ENCODE assay signal across 11 cellular contexts in the genomic region with DNA sequence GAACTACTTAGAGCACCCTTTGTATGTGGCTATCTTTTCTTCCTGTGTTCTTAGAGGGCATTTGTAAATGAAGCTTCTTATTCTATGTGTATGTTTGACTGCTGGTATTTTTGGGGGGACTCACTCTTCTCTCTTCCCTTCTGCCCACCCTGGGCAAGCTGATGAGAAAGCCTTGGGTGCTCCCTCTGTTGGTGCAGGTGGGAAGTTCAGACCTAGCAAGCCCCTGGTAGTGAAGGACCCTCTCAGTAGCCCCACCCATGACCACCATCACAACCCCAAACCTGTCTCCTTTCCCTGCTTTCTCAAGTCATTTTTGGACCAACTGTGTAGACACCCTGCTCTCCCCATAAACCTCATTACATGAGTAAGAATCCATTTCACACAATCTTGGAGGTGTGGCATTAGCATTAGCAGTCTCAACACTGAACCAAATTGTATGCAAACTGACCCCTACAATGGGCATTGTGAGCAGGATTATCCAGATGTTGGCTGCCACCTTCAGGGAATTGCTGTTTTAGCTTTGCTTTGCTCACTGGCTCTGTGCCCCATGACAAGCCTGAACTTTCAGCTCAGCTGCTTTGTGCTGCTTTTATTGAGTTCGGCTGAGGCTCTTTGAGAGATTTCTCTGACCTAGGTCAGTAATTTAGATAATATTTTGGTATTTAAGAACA. TPM values are rescaled to one million over a fixed set of nuclear protein-coding genes. Genes with fewer than 3 reads are reported as not detected.
DNase-seq lines count a peak whose midpoint lies in the region; ATAC-seq and TF ChIP-seq lines count a peak whose summit lies in the region.
"Had no signal": no experiment of that assay in that cellular context is flagged by ENCODE, and none has a peak within 500 bp of the region (broad histone marks: within the 10 kb centered on the region; RNA-seq: fewer than 3 reads in every experiment).

No MANE protein-coding gene starts in this region.

- POLR2A ChIA-PET in naive thymus-derived CD4-positive, alpha-beta T cell (lab: Charles Lee), result no interaction called here

- H3K56ac ChIP-seq in mesendoderm (ENCODE audit: low read length), result no peak overlapping the region

- no peak overlapping the region for H3K23ac ChIP-seq in mesendoderm (ENCODE audit: low read length)

- H3K4me3 ChIP-seq in HAP-1 (no peak overlapping the region), mesendoderm (ENCODE audit: low read length) (no peak overlapping the region)
- H3K4me3 ChIP-seq in naive thymus-derived CD4-positive, alpha-beta T cell (ENCODE audit: low read length), result no peak overlapping the region

- H4K8ac ChIP-seq in mesendoderm (ENCODE audit: low read depth, low read length), result no peak overlapping the region

- CTCF ChIA-PET in naive thymus-derived CD4-positive, alpha-beta T cell (lab: Charles Lee), result no interaction called here

- DNase-seq in HAP-1 (ENCODE audit: low spot score in 2 of 2), result peak; percentile 27 to 59
- peak; percentile 37 for DNase-seq in SK-MEL-5 (ENCODE audit: low read depth, low spot score)
- peak; percentile 75 for DNase-seq in mesendoderm
- DNase-seq in naive thymus-derived CD4-positive, alpha-beta T cell, result no peak
- no peak for DNase-seq in activated CD4-positive, alpha-beta T cell treated with anti-CD3 and anti-CD28 coated beads, Interleukin-2, amount 50 U/mL, for 1 hour
- no peak for DNase-seq in activated CD8-positive, alpha-beta memory T cell treated with anti-CD3 and anti-CD28 coated beads for 24 hours
- DNase-seq: activated CD4-positive, alpha-beta T cell treated with anti-CD3 and anti-CD28 coated beads for 48 hours; NCI-H1092 treated with DMSO at 0.1 percent for 48 hours had no signal

- peak; percentile 72 for TF ChIP-seq CTCF in GM12872 (IDR thresholded peaks at IDR 0.05; ENCODE audit: insufficient read depth, low read depth, low read length)

- no peak overlapping the region for H4K5ac ChIP-seq in mesendoderm (ENCODE audit: low read length)

- intact Hi-C loops in naive thymus-derived CD4-positive, alpha-beta T cell (cut with micrococcal nuclease), result loop anchor here in 1 of 2 donors (10.0 kb wide), 1 partner anchor 375 kb away; a partner anchor contains a TSS

- no peak overlapping the region for H3K9ac ChIP-seq in mesendoderm (ENCODE audit: low read length)

- H3K9me3 Mint-ChIP-seq in naive thymus-derived CD4-positive, alpha-beta T cell, result peaks cover 0 to 3% (median 0%) of the 10 kb centered on the region in 11 donors

- no peak overlapping the region for H3K4me3 Mint-ChIP-seq in naive thymus-derived CD4-positive, alpha-beta T cell

- H3K27me3 ChIP-seq in HAP-1 (ENCODE audit: low read depth), result no peaks in the 10 kb centered on the region
- H3K27me3 ChIP-seq in mesendoderm (ENCODE audit: insufficient read depth, low read length, poor library complexity), result no peaks in the 10 kb centered on the region
- no peaks in the 10 kb centered on the region for H3K27me3 ChIP-seq in naive thymus-derived CD4-positive, alpha-beta T cell (ENCODE audit: control insufficient read depth in 2 of 2, insufficient read depth in 2 of 2, low read length in 2 of 2)

- no peaks in the 10 kb centered on the region for H3K79me2 ChIP-seq in mesendoderm (ENCODE audit: control insufficient read depth, insufficient read depth, low read length)

- H3K27ac ChIP-seq in mesendoderm (ENCODE audit: low read depth, low read length), result no peak overlapping the region
- H3K27ac ChIP-seq in naive thymus-derived CD4-positive, alpha-beta T cell (ENCODE audit: low read depth, low read length), result no peak overlapping the region
- H3K27ac ChIP-seq: epithelial cell of prostate had no signal

- no peak overlapping the region for H2BK5ac ChIP-seq in mesendoderm (ENCODE audit: low read length)

- H3K36me3 ChIP-seq in HAP-1 (replicated peaks) (no peaks in the 10 kb centered on the region), mesendoderm (ENCODE audit: control insufficient read depth, insufficient read depth, low read length) (no peaks in the 10 kb centered on the region)
- no peaks in the 10 kb centered on the region for H3K36me3 ChIP-seq in naive thymus-derived CD4-positive, alpha-beta T cell (ENCODE audit: control insufficient read depth in 2 of 3, insufficient read depth in 3 of 3, low read length in 3 of 3)

- H3K4me2 ChIP-seq in mesendoderm (ENCODE audit: low read length), result no peak overlapping the region

- no peak overlapping the region for H3K4ac ChIP-seq in mesendoderm (ENCODE audit: low read depth, low read length)

- H3K9me3 ChIP-seq in HAP-1, result no peaks in the 10 kb centered on the region
- H3K9me3 ChIP-seq in naive thymus-derived CD4-positive, alpha-beta T cell (ENCODE audit: control insufficient read depth in 2 of 3, low read length in 3 of 3), result no peaks in the 10 kb centered on the region

- no peak overlapping the region for H3K18ac ChIP-seq in mesendoderm (ENCODE audit: low read length)

- peaks cover 0 to 4% (median 0%) of the 10 kb centered on the region in 5 donors for H3K36me3 Mint-ChIP-seq in naive thymus-derived CD4-positive, alpha-beta T cell

- H2BK120ac ChIP-seq in mesendoderm (ENCODE audit: low read depth, low read length), result no peak overlapping the region

- ATAC-seq in naive thymus-derived CD4-positive, alpha-beta T cell, result no peak
- ATAC-seq in GM19324 (IDR thresholded peaks at IDR 0.05; ENCODE audit: low FRiP score, unreplicated experiment), result no peak

- no peak overlapping the region for H2BK15ac ChIP-seq in mesendoderm (replicated peaks; ENCODE audit: low read depth)

- H3K4me1 ChIP-seq in HAP-1 (peaks cover 4% of the 10 kb centered on the region), mesendoderm (ENCODE audit: control insufficient read depth, low read depth, low read length) (peaks cover 2% of the 10 kb centered on the region)
- H3K4me1 ChIP-seq in naive thymus-derived CD4-positive, alpha-beta T cell (ENCODE audit: control insufficient read depth in 2 of 2, insufficient read depth in 2 of 2, low read length in 2 of 2), result no peaks in the 10 kb centered on the region

- H3K27me3 Mint-ChIP-seq in naive thymus-derived CD4-positive, alpha-beta T cell, result peaks cover 21 to 62% (median 45%) of the 10 kb centered on the region in 5 donors

- H2AK5ac ChIP-seq in mesendoderm (ENCODE audit: low read length), result no peak overlapping the region

- no CpG with 5 or more reads among the region's 1 CpG for WGBS in mesendoderm (ENCODE audit: extremely low coverage, insufficient coverage, low lambda C conversion rate)

- in situ Hi-C loops in HAP-1 (cut with MboI; ENCODE audit: low sequenced_read_pairs), result no loop called here
- in situ Hi-C loops in SK-MEL-5 (cut with HindIII; ENCODE audit: low pct_unique_long_range_greater_than_20kb, low sequenced_read_pairs), result no loop called here

- peaks cover 0 to 2% (median 0%) of the 10 kb centered on the region in 7 donors for H3K4me1 Mint-ChIP-seq in naive thymus-derived CD4-positive, alpha-beta T cell

- no peak overlapping the region for H3K27ac Mint-ChIP-seq in naive thymus-derived CD4-positive, alpha-beta T cell

- H3K79me1 ChIP-seq in mesendoderm (ENCODE audit: low read length), result no peaks in the 10 kb centered on the region

RNA-seq across cellular contexts. Expression of a gene that starts 27.9 kb away (rescaled TPM):
- total RNA-seq in SK-MEL-5 (2014; rRNA removed; shearing (Covaris generic)), result not detected in 2 replicates
- polyA plus RNA-seq in SK-MEL-5 (2015; cell fraction: cytosol; rRNA removed), result not detected in 2 replicates
- polyA plus RNA-seq in SK-MEL-5 (2015; cell fraction: nucleus; rRNA removed), result not detected in 2 replicates
- polyA plus RNA-seq in mesendoderm (2013, experiment 1 of 2), result 4.0 TPM
- 4.1 TPM for polyA plus RNA-seq in mesendoderm (2013, experiment 2 of 2)
- 1 to 10 TPM in 3 of 5 experiments, under 1 TPM in 2; 0.34 to 4.0 (median 1.1) TPM for total RNA-seq in naive thymus-derived CD4-positive, alpha-beta T cell
- polyA plus RNA-seq in naive thymus-derived CD4-positive, alpha-beta T cell, result 1 to 10 TPM in 1 of 2 donors, under 1 TPM in 1; 0.53 to 1.6 TPM

Comparison
In these comparisons a context has a peak if more than half of its experiments do, and no peak if none do; other contexts are left out.
1. DNase-seq: peak in HAP-1 (2 of 2), SK-MEL-5 (single experiment) and mesendoderm (single experiment); none in naive thymus-derived CD4-positive, alpha-beta T cell (0 of 9), activated CD4-positive, alpha-beta T cell treated with anti-CD3 and anti-CD28 coated beads, Interleukin-2, amount 50 U/mL, for 1 hour (single experiment) and activated CD8-positive, alpha-beta memory T cell treated with anti-CD3 and anti-CD28 coated beads for 24 hours (single experiment).